ENCODE assay signal across 12 cellular contexts in genomic region chr18:63617049-63617995, GRCh38. TPM values are rescaled to one million over a fixed set of nuclear protein-coding genes. Genes with fewer than 3 reads are reported as not detected.
A peak's percentile ranks its signal among the peaks of the same experiment; 100 is the strongest.
DNase-seq lines count a peak whose midpoint lies in the region; ATAC-seq and TF ChIP-seq lines count a peak whose summit lies in the region.
"Had no signal": no experiment of that assay in that cellular context is flagged by ENCODE, and none has a peak within 500 bp of the region (broad histone marks: within the 10 kb centered on the region; RNA-seq: fewer than 3 reads in every experiment).

No MANE protein-coding gene starts in this region.

- dilution Hi-C loops in mammary epithelial cell (cut with HindIII; ENCODE audit: low sequenced_read_pairs), result no loop called here

- no peaks in the 10 kb centered on the region for H3K4me1 ChIP-seq in mammary epithelial cell (ENCODE audit: insufficient read depth, low read length)
- H3K4me1 ChIP-seq: BE2C had no signal

- DNase-seq in GM06990 (ENCODE audit: extremely low read depth, insufficient read length) (peak; percentile 32), NCI-H345 treated with DMSO at 0.1 percent for 48 hours (lab: John Stamatoyannopoulos, UW; ENCODE audit: unreplicated experiment) (peak; percentile 39), mesenteric fat pad (ENCODE audit: low spot score) (no peak), mammary epithelial cell (no peak), NAMALWA (ENCODE audit: low spot score) (no peak)
- DNase-seq: activated B cell treated with CpG ODN at 0.5 μM for 24 hours, BE2C, ovary had no signal

- in situ Hi-C loops in mammary epithelial cell (cut with MboI; ENCODE audit: low sequenced_read_pairs in 2 of 2), result no loop called here

- no peak overlapping the region for H3K27ac ChIP-seq in mammary epithelial cell (ENCODE audit: insufficient read depth, low read depth, low read length)
- H3K27ac ChIP-seq: ovary had no signal

- ATAC-seq in GM21423 (IDR thresholded peaks at IDR 0.05; ENCODE audit: unreplicated experiment), result peak; percentile 81
- ATAC-seq in HG03159 (IDR thresholded peaks at IDR 0.05; ENCODE audit: unreplicated experiment), result peak; percentile 84
- no peak for ATAC-seq in GM19463 (IDR thresholded peaks at IDR 0.05; ENCODE audit: unreplicated experiment)

- TF ChIP-seq CTCF in GM06990 (IDR thresholded peaks at IDR 0.05; ENCODE audit: insufficient read depth, low read length, poor library complexity, severe bottlenecking), result no peak
- no peak for TF ChIP-seq CTCF in mammary epithelial cell (conservative IDR thresholded peaks at IDR 0.05 in 1 of 2, IDR thresholded peaks at IDR 0.05 in 1 of 2; ENCODE audit: extremely low read depth in 1 of 2, insufficient read depth in 1 of 2, low read depth in 1 of 2, low read length in 2 of 2)

- no TSS peak for BruUV-seq in mammary epithelial cell (replicated peaks; lab: Mats Ljungman, UMichigan)

- no peak overlapping the region for H3K4me2 ChIP-seq in mammary epithelial cell (ENCODE audit: insufficient read depth, low read depth, low read length)

- no peaks in the 10 kb centered on the region for H3K79me2 ChIP-seq in mammary epithelial cell (ENCODE audit: insufficient read depth, low read length)

- H3K27me3 ChIP-seq in GM06990 (replicated peaks; ENCODE audit: control insufficient read depth, insufficient read depth, low read length) (no peaks in the 10 kb centered on the region), mammary epithelial cell (ENCODE audit: insufficient read depth, low read length) (no peaks in the 10 kb centered on the region)
- H3K27me3 ChIP-seq: BE2C, ovary had no signal

- intact Hi-C loops in mammary epithelial cell (cut with micrococcal nuclease), result no loop called here

- CTCF ChIA-PET in mammary epithelial cell (lab: Charles Lee; ENCODE audit: low non-redundant PET), result no interaction called here

- no peaks in the 10 kb centered on the region for H3K9me3 ChIP-seq in mammary epithelial cell (replicated peaks; ENCODE audit: insufficient read depth, low read length)
- H3K9me3 ChIP-seq: BE2C, ovary had no signal

- H2AFZ ChIP-seq in mammary epithelial cell (ENCODE audit: low read depth, low read length), result no peak overlapping the region

- no peak overlapping the region for H3K9ac ChIP-seq in mammary epithelial cell (ENCODE audit: insufficient read depth, low read length)

- H4K20me1 ChIP-seq in mammary epithelial cell (ENCODE audit: insufficient read depth, low read length), result no peaks in the 10 kb centered on the region

- no peak overlapping the region for H3K4me3 ChIP-seq in GM06990 (replicated peaks; ENCODE audit: low read depth, low read length)
- no peak overlapping the region for H3K4me3 ChIP-seq in mammary epithelial cell (replicated peaks in 1 of 3; ENCODE audit: insufficient read depth in 1 of 3, low read depth in 2 of 3, low read length in 3 of 3)
- H3K4me3 ChIP-seq: ovary had no signal

- WGBS in mammary epithelial cell (ENCODE audit: low coverage, missing lambda C conversion rate), result 73% methylated on average over 3 of the region's 3 CpGs

- H3K36me3 ChIP-seq in GM06990 (ENCODE audit: control insufficient read depth, insufficient read depth, low read length) (no peaks in the 10 kb centered on the region), mammary epithelial cell (ENCODE audit: insufficient read depth, low read length) (no peaks in the 10 kb centered on the region)
- H3K36me3 ChIP-seq: BE2C, ovary had no signal

RNA-seq across cellular contexts. Expression of gene SERPINB4, which starts 26.7 kb away (rescaled TPM):
- total RNA-seq in mesenteric fat pad (not detected), mammary epithelial cell (1 to 10 TPM in 1 of 2 donors, under 1 TPM in 1; 0.35 to 1.5 TPM)
- 1.3 TPM for polyA plus RNA-seq in mammary epithelial cell
- polyA minus RNA-seq in mammary epithelial cell, result not detected
- total RNA-seq: activated B cell treated with CpG ODN at 0.5 μM for 24 hours, HT1080, ovary had no signal

RNA-seq across cellular contexts. Expression of gene SERPINB13, which starts 30.2 kb away (rescaled TPM):
- total RNA-seq in mesenteric fat pad (not detected), mammary epithelial cell (10 to 100 TPM in 1 of 2 donors, 1 to 10 TPM in 1; 8.8 to 12.4 TPM)
- polyA plus RNA-seq in mammary epithelial cell, result 4.2 TPM
- not detected for polyA minus RNA-seq in mammary epithelial cell
- total RNA-seq: activated B cell treated with CpG ODN at 0.5 μM for 24 hours, HT1080 had no signal
- polyA plus RNA-seq: ovary had no signal

RNA-seq across cellular contexts. Expression of gene SERPINB3, which starts 44.4 kb away (rescaled TPM):
- not detected for total RNA-seq in mesenteric fat pad
- 10 to 100 TPM in 1 of 2 donors, 1 to 10 TPM in 1; 2.4 to 12.7 TPM for total RNA-seq in mammary epithelial cell
- polyA plus RNA-seq in mammary epithelial cell, result 12.3 TPM
- 10.6 TPM for polyA minus RNA-seq in mammary epithelial cell
- total RNA-seq: activated B cell treated with CpG ODN at 0.5 μM for 24 hours, HT1080 had no signal

Comparison
In these comparisons a context has a peak if more than half of its experiments do, and no peak if none do; other contexts are left out.
1. DNase-seq: peak in GM06990 (single experiment) and NCI-H345 treated with DMSO at 0.1 percent for 48 hours (single experiment); none in mesenteric fat pad (single experiment), mammary epithelial cell (single experiment) and NAMALWA (single experiment).